In genomic region chr6:12116264-12116800, GRCh38 we compare ENCODE assay signal across 1 cellular context.
TF ChIP-seq lines count a peak whose summit lies in the region.

No MANE protein-coding gene starts in this region.

TF ChIP-seq in GM12878, 131 proteins besides CTCF, POLR2A, EP300 and RAD21 (continued from another document):
- no peak for TF ChIP-seq CEBPZ (IDR thresholded peaks at IDR 0.05; ENCODE audit: low read depth, low read length)
- TF ChIP-seq IRF4 (IDR thresholded peaks at IDR 0.05; ENCODE audit: low read depth, low read length) = 0 out of 2 replicates have a peak, but pooled peaks have one; percentile 46
- TF ChIP-seq SMAD1 (IDR thresholded peaks at IDR 0.05; ENCODE audit: low read depth, partially characterized antibody) = no peak
- no peak for TF ChIP-seq YBX1 (IDR thresholded peaks at IDR 0.05)
- 0 out of 3 replicates have a peak, but pooled peaks have one; percentile 13 for TF ChIP-seq POU2F2 (IDR thresholded peaks at IDR 0.05; ENCODE audit: borderline replicate concordance, low read depth, low read length)
- no peak for TF ChIP-seq NFIC (IDR thresholded peaks at IDR 0.05; ENCODE audit: low read depth, low read length)
- no peak for TF ChIP-seq PAX8 (IDR thresholded peaks at IDR 0.05)
- no peak for TF ChIP-seq WRNIP1 (IDR thresholded peaks at IDR 0.05; ENCODE audit: borderline replicate concordance, low read depth, low read length)
- TF ChIP-seq NR2C2 (IDR thresholded peaks at IDR 0.05; ENCODE audit: borderline replicate concordance, control insufficient read depth, insufficient read length, low read depth) = no peak
- TF ChIP-seq JUND (IDR thresholded peaks at IDR 0.05; ENCODE audit: low read depth, low read length) = no peak
- peak; percentile 59 for TF ChIP-seq IKZF1 (conservative IDR thresholded peaks at IDR 0.05)
- peak; percentile 46; the same call in 1 of the 2 replicates for TF ChIP-seq ZNF384 (IDR thresholded peaks at IDR 0.05; ENCODE audit: borderline replicate concordance, low read depth, low read length)
- 0 out of 2 replicates have a peak, but pooled peaks have one; percentile 14 for TF ChIP-seq MTA2 (IDR thresholded peaks at IDR 0.05; ENCODE audit: low read depth)
- no peak for TF ChIP-seq SMC3 (IDR thresholded peaks at IDR 0.05; ENCODE audit: borderline replicate concordance, low read length)
- TF ChIP-seq NBN (IDR thresholded peaks at IDR 0.05) = 0 out of 2 replicates have a peak, but pooled peaks have one; percentile 16
- TF ChIP-seq SMAD5 (IDR thresholded peaks at IDR 0.05; ENCODE audit: low read depth) = no peak
- TF ChIP-seq EGR1 (IDR thresholded peaks at IDR 0.05; ENCODE audit: borderline replicate concordance in 1 of 2, low read depth in 2 of 2, low read length in 2 of 2) = no peak
- no peak for TF ChIP-seq RFX5 (IDR thresholded peaks at IDR 0.05; ENCODE audit: low read depth, low read length)
- no peak for TF ChIP-seq ZBTB33 (IDR thresholded peaks at IDR 0.05)
- TF ChIP-seq GATAD2B (conservative IDR thresholded peaks at IDR 0.05; ENCODE audit: low read depth) = no peak
- TF ChIP-seq PBX3 (IDR thresholded peaks at IDR 0.05; ENCODE audit: insufficient replicate concordance, low read depth, low read length) = no peak
- TF ChIP-seq RAD51 (IDR thresholded peaks at IDR 0.05) = no peak
- no peak for TF ChIP-seq E2F4 (IDR thresholded peaks at IDR 0.05; ENCODE audit: low read depth, low read length)
- no peak for TF ChIP-seq IRF3 (IDR thresholded peaks at IDR 0.05)
- no peak for TF ChIP-seq USF2 (IDR thresholded peaks at IDR 0.05; ENCODE audit: borderline replicate concordance, low read depth, low read length)
- no peak for TF ChIP-seq E2F8 (IDR thresholded peaks at IDR 0.05; ENCODE audit: low read depth, partially characterized antibody)
- TF ChIP-seq HCFC1 (IDR thresholded peaks at IDR 0.05; ENCODE audit: low read length) = no peak
- TF ChIP-seq SPI1 (IDR thresholded peaks at IDR 0.05; ENCODE audit: borderline replicate concordance, insufficient read depth, low read depth, low read length) = peak; percentile 71; the same call in 1 of the 2 replicates
- TF ChIP-seq SIN3A (IDR thresholded peaks at IDR 0.05; ENCODE audit: low read depth, low read length) = no peak
- no peak for TF ChIP-seq FOS (IDR thresholded peaks at IDR 0.05; ENCODE audit: borderline replicate concordance, extremely low read depth, insufficient read length)
- no peak for TF ChIP-seq STAT1 (conservative IDR thresholded peaks at IDR 0.05)
- no peak for TF ChIP-seq RB1 (IDR thresholded peaks at IDR 0.05; ENCODE audit: borderline replicate concordance)
- no peak for TF ChIP-seq ZBED1 (IDR thresholded peaks at IDR 0.05; ENCODE audit: borderline replicate concordance)
- TF ChIP-seq PRDM15 (CRISPR knock-in tag; IDR thresholded peaks at IDR 0.05) = no peak
